In genomic region chr3:40044487-40044886, GRCh38 we compare ENCODE assay signal across 15 cellular contexts.
A peak's percentile ranks its signal among the peaks of the same experiment; 100 is the strongest.
DNase-seq lines count a peak whose midpoint lies in the region; ATAC-seq, FAIRE-seq and TF ChIP-seq lines count a peak whose summit lies in the region.
"Had no signal": no experiment of that assay in that cellular context is flagged by ENCODE, and none has a peak within 500 bp of the region (broad histone marks: within the 10 kb centered on the region; RNA-seq: fewer than 3 reads in every experiment).

No MANE protein-coding gene starts in this region.

- H3K9me3 ChIP-seq in HepG2 (ENCODE audit: low read length): no peaks in the 10 kb centered on the region
- no peaks in the 10 kb centered on the region for H3K9me3 ChIP-seq in upper lobe of left lung
- H3K9me3 ChIP-seq: ovary had no signal

- POLR2A ChIA-PET in AG04449 (lab: Yijun Ruan, JAX) (interaction anchor here (0.7 to 2.0 kb wide), 2 partner anchors 11 to 35 kb away, joined by 3 to 12 read pairs; no protein-coding TSS in a partner anchor), HepG2 (lab: Yijun Ruan, JAX) (no interaction called here)

- in situ Hi-C loops in astrocyte of the spinal cord (cut with HindIII; ENCODE audit: low sequenced_read_pairs): no loop called here
- in situ Hi-C loops in HepG2 (cut with HindIII; ENCODE audit: extremely low pct_ligation_motif_present, low pct_unique_long_range_greater_than_20kb): no loop called here

- H3K79me2 ChIP-seq in HepG2 (ENCODE audit: insufficient read depth, low read length): no peaks in the 10 kb centered on the region

- no peak for TF ChIP-seq RAD21 in HepG2 (CRISPR knock-in tag; IDR thresholded peaks at IDR 0.05)

- TF ChIP-seq POLR2A in HepG2 (IDR thresholded peaks at IDR 0.05; ENCODE audit: insufficient read depth in 1 of 2, low read depth in 2 of 2, low read length in 2 of 2) (no peak), upper lobe of left lung (IDR thresholded peaks at IDR 0.05) (no peak)

- no peaks in the 10 kb centered on the region for H3K36me3 ChIP-seq in HepG2 (replicated peaks in 1 of 2; ENCODE audit: control insufficient read depth in 1 of 2, insufficient read depth in 2 of 2, low read length in 2 of 2)
- H3K36me3 ChIP-seq in upper lobe of left lung: no peaks in the 10 kb centered on the region
- H3K36me3 ChIP-seq: ovary had no signal

- no peak overlapping the region for H3K9ac ChIP-seq in HepG2 (ENCODE audit: insufficient read depth, low read depth, low read length)

- H3K4me3 ChIP-seq in AG04449 (ENCODE audit: low read depth, low read length) (no peak overlapping the region), astrocyte of the spinal cord (ENCODE audit: low read depth, low read length) (no peak overlapping the region), HepG2 (replicated peaks in 1 of 3; ENCODE audit: insufficient read depth in 1 of 3, low read depth in 2 of 3, low read length in 3 of 3) (no peak overlapping the region), upper lobe of left lung (no peak overlapping the region)
- H3K4me3 ChIP-seq: ovary had no signal

- BruUV-seq in HepG2 (replicated peaks; lab: Mats Ljungman, UMichigan): no TSS peak

- intact Hi-C loops in HepG2 (cut with micrococcal nuclease; ENCODE audit: unreplicated experiment): no loop called here

- no peaks in the 10 kb centered on the region for H4K20me1 ChIP-seq in HepG2 (ENCODE audit: insufficient read depth, low read length)

- H3K27ac ChIP-seq in HepG2 (ENCODE audit: extremely low read length, insufficient read depth, low read length): no peak overlapping the region
- H3K27ac ChIP-seq in upper lobe of left lung: no peak overlapping the region
- H3K27ac ChIP-seq: ovary had no signal

- DNase-seq in AG04449 (ENCODE audit: low read depth, low spot score) (peak; percentile 99), HS-5 (ENCODE audit: low read depth) (peak; percentile 97), astrocyte of the spinal cord (ENCODE audit: low read depth, low spot score) (peak; percentile 38), islet precursor cell (peak; percentile 55), HepG2 (ENCODE audit: low spot score) (no peak), upper lobe of left lung (no peak), AG08396 (ENCODE audit: low spot score) (no peak)
- no peak for DNase-seq in activated CD4-positive, alpha-beta T cell treated with anti-CD3 and anti-CD28 coated beads for 1 hour
- DNase-seq: activated CD4-positive, alpha-beta T cell treated with anti-CD3 and anti-CD28 coated beads, Interleukin-2, amount 50 U/mL, for 1 hour; NCI-H2227 treated with DMSO at 0.1 percent for 48 hours; OCI-M1; ovary; stimulated activated CD4-positive, alpha-beta T cell treated with anti-CD3 and anti-CD28 coated beads, Interleukin-2, amount 100 ng/mL, for 24 hours; T-helper 2 cell had no signal

- H3K27me3 ChIP-seq in HepG2 (ENCODE audit: control insufficient read depth in 1 of 2, insufficient read depth in 2 of 2, low read length in 2 of 2) (no peaks in the 10 kb centered on the region; a peak in 1 of 5 replicates), upper lobe of left lung (no peaks in the 10 kb centered on the region)
- H3K27me3 ChIP-seq: ovary had no signal

- CTCF ChIA-PET in AG04449 (lab: Yijun Ruan, JAX): interaction anchor here (0.8 to 2.3 kb wide), 6 partner anchors 10 to 376 kb away, joined by 3 to 9 read pairs (median 3); no protein-coding TSS in a partner anchor
- CTCF ChIA-PET in HepG2 (lab: Yijun Ruan, JAX; ENCODE audit: low intra/inter-chr PET ratio, low total read pairs): no interaction called here

- no peak overlapping the region for H3K4me2 ChIP-seq in HepG2 (ENCODE audit: low read depth, low read length)

- H3K4me1 ChIP-seq in HepG2 (ENCODE audit: insufficient read depth, low read length): no peaks in the 10 kb centered on the region
- no peaks in the 10 kb centered on the region for H3K4me1 ChIP-seq in upper lobe of left lung

- no peak for TF ChIP-seq CTCF in AG04449 (IDR thresholded peaks at IDR 0.05; ENCODE audit: insufficient read depth, low read length, missing control alignments)
- TF ChIP-seq CTCF in astrocyte of the spinal cord (IDR thresholded peaks at IDR 0.05; ENCODE audit: low read depth, low read length): no peak
- no peak for TF ChIP-seq CTCF in HepG2 (CRISPR knock-in tag; IDR thresholded peaks at IDR 0.05)
- TF ChIP-seq CTCF in upper lobe of left lung (IDR thresholded peaks at IDR 0.05): no peak

- TF ChIP-seq EP300 in HepG2 (IDR thresholded peaks at IDR 0.05; ENCODE audit: low read depth in 2 of 2, low read length in 2 of 2) (no peak), HepG2 (CRISPR knock-in tag; IDR thresholded peaks at IDR 0.05; ENCODE audit: borderline replicate concordance) (no peak), upper lobe of left lung (IDR thresholded peaks at IDR 0.05) (no peak)

- WGBS in HepG2 (ENCODE audit: low lambda C conversion rate): 74% methylated on average over 5 of the region's 5 CpGs
- WGBS in upper lobe of left lung, 2 donors: 91 to 95% methylated on average over 5 of the region's 5 CpGs

- no peak overlapping the region for H2AFZ ChIP-seq in HepG2 (ENCODE audit: low read length)

- ATAC-seq in HepG2: no peak
- ATAC-seq in upper lobe of left lung (ENCODE audit: low FRiP score in 2 of 2): no peak

- no peak for FAIRE-seq in HepG2 (lab: Jason Lieb, UNC)
- FAIRE-seq: GM12891 had no signal

TF ChIP-seq in HepG2, 621 proteins besides CTCF, POLR2A, EP300 and RAD21:
- no peak for TF ChIP-seq CREBL2 (CRISPR knock-in tag; IDR thresholded peaks at IDR 0.05; ENCODE audit: borderline replicate concordance)
- TF ChIP-seq ZNF552 (CRISPR knock-in tag; IDR thresholded peaks at IDR 0.05; ENCODE audit: borderline replicate concordance): no peak
- TF ChIP-seq MAZ (IDR thresholded peaks at IDR 0.05; ENCODE audit: borderline replicate concordance, low read depth, low read length): no peak
- no peak for TF ChIP-seq MAZ (CRISPR knock-in tag; IDR thresholded peaks at IDR 0.05; ENCODE audit: low read depth)

Comparison
In these comparisons a context has a peak if more than half of its experiments do, and no peak if none do; other contexts are left out.
1. DNase-seq: peak in AG04449 (single experiment), HS-5 (single experiment), astrocyte of the spinal cord (single experiment) and islet precursor cell (single experiment); none in HepG2 (single experiment), upper lobe of left lung (0 of 2), AG08396 (single experiment) and activated CD4-positive, alpha-beta T cell treated with anti-CD3 and anti-CD28 coated beads for 1 hour (single experiment).